Comparison of ENCODE assay signal across 13 cellular contexts in the genomic region with DNA sequence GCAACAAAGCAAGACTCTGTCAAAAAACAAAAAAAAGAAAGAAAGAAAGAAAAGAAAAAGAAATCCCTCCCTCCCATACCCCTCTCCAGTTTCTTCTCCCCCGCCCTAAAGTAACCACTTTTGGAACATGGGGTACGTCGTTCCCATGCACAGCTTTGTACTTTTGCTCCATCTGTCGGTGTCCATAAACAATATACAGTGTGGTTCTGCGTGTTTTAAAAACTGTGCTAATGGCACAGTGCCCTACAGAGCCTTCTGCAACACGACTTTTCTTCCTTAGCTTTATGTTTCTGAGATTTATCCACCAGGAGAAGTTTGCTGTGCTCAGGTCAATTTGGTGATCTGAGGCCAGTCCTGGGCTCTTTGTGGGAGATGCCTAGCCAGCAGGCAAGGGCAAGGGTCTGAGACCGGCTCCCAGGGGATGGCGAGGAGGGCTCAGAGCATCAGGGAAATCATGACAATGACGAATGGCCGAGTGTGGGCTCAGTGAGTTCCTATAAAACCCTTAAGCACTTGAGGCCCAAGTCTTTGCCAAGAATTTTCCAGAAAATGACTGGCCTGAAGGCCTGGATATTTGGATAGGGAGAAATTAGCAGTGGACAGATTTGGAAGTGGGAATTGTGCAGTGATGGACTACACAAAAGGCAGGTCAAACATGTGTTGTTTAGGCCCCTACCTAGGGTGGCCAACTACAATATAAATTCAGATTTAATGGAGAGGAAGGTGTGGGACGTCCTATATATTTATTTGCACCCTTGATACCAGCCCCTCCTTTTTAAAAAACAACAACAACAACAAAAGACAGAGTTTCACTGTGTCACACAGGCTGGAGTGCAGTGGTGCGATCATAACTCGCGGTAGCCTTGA. TPM values are rescaled to one million over a fixed set of nuclear protein-coding genes. Genes with fewer than 3 reads are reported as not detected.
A peak's percentile ranks its signal among the peaks of the same experiment; 100 is the strongest.
DNase-seq lines count a peak whose midpoint lies in the region; ATAC-seq and TF ChIP-seq lines count a peak whose summit lies in the region.
"Had no signal": no experiment of that assay in that cellular context is flagged by ENCODE, and none has a peak within 500 bp of the region (broad histone marks: within the 10 kb centered on the region; RNA-seq: fewer than 3 reads in every experiment).

No MANE protein-coding gene starts in this region.

- no peaks in the 10 kb centered on the region for H3K9me3 ChIP-seq in HCT116 (ENCODE audit: control insufficient read depth in 1 of 2, insufficient read depth in 1 of 2, low read depth in 1 of 2, low read length in 2 of 2)
- H3K9me3 ChIP-seq: lower lobe of right lung had no signal

- CTCF ChIA-PET in BJ (lab: Yijun Ruan, JAX): interaction anchor here (0.6 to 8.9 kb wide), 21 partner anchors 8 to 533 kb away, joined by 3 to 152 read pairs (median 8); partner anchors contain the start of genes ADNP, DPM1 and MOCS3
- CTCF ChIA-PET in HCT116 (lab: Charles Lee): interaction anchor here (0.6 to 4.8 kb wide), 20 partner anchors 9 to 1077 kb away, joined by 3 to 39 read pairs (median 5); partner anchors contain the start of gene ADNP

- H3K4me2 ChIP-seq in HCT116 (ENCODE audit: low read length): 0 out of 2 replicates have a peak overlapping the region, but pooled peaks have one; percentile 19

- no peaks in the 10 kb centered on the region for H4K20me1 ChIP-seq in HCT116 (ENCODE audit: insufficient read depth)

- TF ChIP-seq RAD21 in HCT116 (IDR thresholded peaks at IDR 0.05; ENCODE audit: low read depth): no peak

- TF ChIP-seq CTCF in BJ (IDR thresholded peaks at IDR 0.05; ENCODE audit: insufficient read depth, low read depth, low read length) (0 out of 2 replicates have a peak, but pooled peaks have one; percentile 5), HCT116 (IDR thresholded peaks at IDR 0.05 in 2 of 3, conservative IDR thresholded peaks at IDR 0.05 in 1 of 3; ENCODE audit: borderline replicate concordance in 1 of 3, insufficient read depth in 1 of 3, low read depth in 2 of 3, low read length in 2 of 3) (no peak), brain (conservative IDR thresholded peaks at IDR 0.05) (no peak), GM20000 (IDR thresholded peaks at IDR 0.05; ENCODE audit: extremely low read depth, missing control alignments) (no peak)

- H3K27me3 ChIP-seq in BJ (ENCODE audit: control insufficient read depth, insufficient read depth, low read length) (no peaks in the 10 kb centered on the region), HCT116 (ENCODE audit: insufficient read depth, low read length) (no peaks in the 10 kb centered on the region)

- DNase-seq in BJ (ENCODE audit: low read depth) (no peak), HCT116 (ENCODE audit: low read depth, low spot score) (no peak), NCI-H345 (lab: John Stamatoyannopoulos, UW) (no peak), COR-L47 (lab: John Stamatoyannopoulos, UW) (no peak), GM20000 (ENCODE audit: low spot score) (no peak)
- no peak for DNase-seq in natural killer cell treated with Interleukin-12 subunit alpha and Interleukin-12 subunit beta and Interleukin-15 and Interleukin-18, amount 100 ng/mL, for 72 hours (ENCODE audit: low spot score)
- DNase-seq: caudate nucleus had no signal

- peaks cover 22 to 54% of the 10 kb centered on the region in 2 experiments for H3K4me1 ChIP-seq in HCT116 (ENCODE audit: control insufficient read depth in 1 of 2, insufficient read depth in 2 of 2, low read length in 2 of 2)

- H3K27ac ChIP-seq in HCT116 (ENCODE audit: low read depth, low read length): no peak overlapping the region
- H3K27ac ChIP-seq: GM23248, lower lobe of right lung, parathyroid adenoma had no signal

- peaks cover 48% of the 10 kb centered on the region for H3K4me1 Mint-ChIP-seq in brain
- peaks cover 10 to 11% of the 10 kb centered on the region in 2 donors for H3K4me1 Mint-ChIP-seq in natural killer cell treated with Interleukin-12 subunit alpha and Interleukin-12 subunit beta and Interleukin-15 and Interleukin-18, amount 100 ng/mL, for 72 hours (ENCODE audit: low read depth in 2 of 2)

- no peaks in the 10 kb centered on the region for H3K9me2 ChIP-seq in HCT116 (ENCODE audit: insufficient read depth)

- H3K4me3 ChIP-seq in BJ (ENCODE audit: low read depth, low read length) (no peak overlapping the region), HCT116 (replicated peaks in 1 of 2; ENCODE audit: low read depth in 1 of 2, low read length in 2 of 2) (no peak overlapping the region)
- H3K4me3 ChIP-seq: GM23248, lower lobe of right lung had no signal

- no peaks in the 10 kb centered on the region for H3K36me3 Mint-ChIP-seq in brain
- no peaks in the 10 kb centered on the region for H3K36me3 Mint-ChIP-seq in natural killer cell treated with Interleukin-12 subunit alpha and Interleukin-12 subunit beta and Interleukin-15 and Interleukin-18, amount 100 ng/mL, for 72 hours
- H3K36me3 Mint-ChIP-seq: activated CD4-positive, alpha-beta memory T cell treated with anti-CD3 and anti-CD28 coated beads for 36 hours had no signal

- no peaks in the 10 kb centered on the region for H3K79me2 ChIP-seq in HCT116 (ENCODE audit: insufficient read depth, low read length)

- peak overlapping the region; percentile 25 to 73 (median 49) for H3K4me3 Mint-ChIP-seq in brain
- H3K4me3 Mint-ChIP-seq in natural killer cell treated with Interleukin-12 subunit alpha and Interleukin-12 subunit beta and Interleukin-15 and Interleukin-18, amount 100 ng/mL, for 72 hours: peak overlapping the region; percentile 44

- no peak for ATAC-seq in HCT116
- ATAC-seq in natural killer cell treated with Interleukin-12 subunit alpha and Interleukin-12 subunit beta and Interleukin-15 and Interleukin-18, amount 100 ng/mL, for 72 hours: no peak
- ATAC-seq in HG02759 (IDR thresholded peaks at IDR 0.05; ENCODE audit: unreplicated experiment): no peak
- ATAC-seq: lower lobe of right lung had no signal

- H3K9me3 Mint-ChIP-seq in brain: no peaks in the 10 kb centered on the region
- H3K9me3 Mint-ChIP-seq in natural killer cell treated with Interleukin-12 subunit alpha and Interleukin-12 subunit beta and Interleukin-15 and Interleukin-18, amount 100 ng/mL, for 72 hours: no peaks in the 10 kb centered on the region
- H3K9me3 Mint-ChIP-seq: activated CD4-positive, alpha-beta memory T cell treated with anti-CD3 and anti-CD28 coated beads for 36 hours had no signal

- intact Hi-C loops in HCT116 (cut with micrococcal nuclease): loop anchor here (5.0 kb wide), 1 partner anchor 514 kb away; no protein-coding TSS in a partner anchor

- BruUV-seq in HCT116 (replicated peaks; lab: Mats Ljungman, UMichigan): no TSS peak

- peak overlapping the region; percentile 44 for H2AFZ ChIP-seq in HCT116 (ENCODE audit: low read depth, low read length, poor library complexity, severe bottlenecking)
- H2AFZ ChIP-seq: parathyroid adenoma had no signal

- no peak for TF ChIP-seq POLR2A in HCT116 (IDR thresholded peaks at IDR 0.05; ENCODE audit: borderline replicate concordance, extremely low read depth, insufficient read depth, insufficient read length)

- H3K27ac Mint-ChIP-seq in brain: peak overlapping the region in 4 of 5 experiments; percentile 67 to 82 (median 69)
- H3K27ac Mint-ChIP-seq in natural killer cell treated with Interleukin-12 subunit alpha and Interleukin-12 subunit beta and Interleukin-15 and Interleukin-18, amount 100 ng/mL, for 72 hours: no peak overlapping the region
- H3K27ac Mint-ChIP-seq: activated CD4-positive, alpha-beta memory T cell treated with anti-CD3 and anti-CD28 coated beads for 36 hours had no signal

- RAD21 ChIA-PET in HCT116 (lab: Charles Lee; ENCODE audit: low non-redundant PET in 1 of 2, low total read pairs in 2 of 2, uncharacterized antibody in 2 of 2, unreplicated experiment in 2 of 2): interaction anchor here (0.6 to 1.1 kb wide), 4 partner anchors 167 to 593 kb away, joined by 3 to 7 read pairs (median 4); no protein-coding TSS in a partner anchor

- POLR2A ChIA-PET in BJ (lab: Charles Lee) (interaction anchor here (0.6 kb wide), 3 partner anchors 25 to 172 kb away, joined by 4 to 11 read pairs (median 7); no protein-coding TSS in a partner anchor), HCT116 (lab: Charles Lee) (interaction anchor here (0.6 kb wide), 2 partner anchors 198 to 1268 kb away, joined by 3 to 4 read pairs; no protein-coding TSS in a partner anchor)

- H3K27me3 Mint-ChIP-seq in brain: peaks cover 4% of the 10 kb centered on the region
- H3K27me3 Mint-ChIP-seq in natural killer cell treated with Interleukin-12 subunit alpha and Interleukin-12 subunit beta and Interleukin-15 and Interleukin-18, amount 100 ng/mL, for 72 hours: no peaks in the 10 kb centered on the region
- H3K27me3 Mint-ChIP-seq: activated CD4-positive, alpha-beta memory T cell treated with anti-CD3 and anti-CD28 coated beads for 36 hours had no signal

- H3K36me3 ChIP-seq in BJ (ENCODE audit: control insufficient read depth, insufficient read depth, low read length) (no peaks in the 10 kb centered on the region), HCT116 (ENCODE audit: control insufficient read depth in 1 of 2, insufficient read depth in 2 of 2, low read length in 2 of 2) (no peaks in the 10 kb centered on the region)
- H3K36me3 ChIP-seq: lower lobe of right lung had no signal

- 0 out of 2 replicates have a peak overlapping the region, but pooled peaks have one; percentile 16 for H3K9ac ChIP-seq in HCT116 (ENCODE audit: low read length)
- H3K9ac ChIP-seq: GM23248, parathyroid adenoma had no signal

TF ChIP-seq in HCT116, 20 proteins besides CTCF, POLR2A, EP300 and RAD21 (continues in another document):
- no peak for TF ChIP-seq EZH2 (IDR thresholded peaks at IDR 0.05)

RNA-seq across cellular contexts. Expression of gene BCAS4, which starts 1.9 kb away (rescaled TPM):
- polyA plus RNA-seq in BJ (2011; rRNA removed) (22.6 and 31.6 TPM in 2 replicates), brain (ENCODE audit: insufficient read depth, low read depth, low replicate concordance) (9.0 TPM)
- 6.5 and 6.6 TPM in 2 replicates for polyA minus RNA-seq in BJ (2011; rRNA and poly(A)+ RNA removed)
- 18.9 TPM for total RNA-seq in HCT116 (2021; ENCODE audit: unreplicated experiment)
- 18.3 and 18.6 TPM in 2 replicates for polyA plus RNA-seq in HCT116 (2012)
- total RNA-seq in natural killer cell treated with Interleukin-12 subunit alpha and Interleukin-12 subunit beta and Interleukin-15 and Interleukin-18, amount 100 ng/mL, for 72 hours: 10 to 100 TPM in 1 of 2 donors, 1 to 10 TPM in 1; 6.7 to 15.0 TPM

Comparison
In these comparisons a context has a peak if more than half of its experiments do, and no peak if none do; other contexts are left out.
1. H3K27ac Mint-ChIP-seq: peak in brain (4 of 5); none in natural killer cell treated with Interleukin-12 subunit alpha and Interleukin-12 subunit beta and Interleukin-15 and Interleukin-18, amount 100 ng/mL, for 72 hours (0 of 2).